9 cellular contexts compared by ENCODE assay signal in genomic region chr7:64045301-64046040, GRCh38. TPM values are rescaled to one million over a fixed set of nuclear protein-coding genes. Genes with fewer than 3 reads are reported as not detected.
DNase-seq lines count a peak whose midpoint lies in the region; ATAC-seq and TF ChIP-seq lines count a peak whose summit lies in the region.
"Had no signal": no experiment of that assay in that cellular context is flagged by ENCODE, and none has a peak within 500 bp of the region (broad histone marks: within the 10 kb centered on the region; RNA-seq: fewer than 3 reads in every experiment).

Gene ZNF727 (plus strand): TSS chr7:64045434. CDS start chr7:64045622, 188 bp downstream.

- H3K27ac Mint-ChIP-seq in activated naive CD8-positive, alpha-beta T cell treated with anti-CD3 and anti-CD28 coated beads, Interleukin-2, amount 10 ng/mL, durations not matched to agents 7 days and 5 days: peak within 1 kb of the TSS; percentile 58
- H3K27ac Mint-ChIP-seq in stimulated activated naive CD8-positive, alpha-beta T cell treated with anti-CD3 and anti-CD28 coated beads, Interleukin-15, amount 100 ng/mL, for 72 hours: peak within 1 kb of the TSS in 1 of 2 donors; percentile 95

- H4K91ac ChIP-seq in neuronal stem cell (ENCODE audit: low read depth, low read length, poor library complexity): no peak within 1 kb of the TSS

- H2AK5ac ChIP-seq in neuronal stem cell (ENCODE audit: low read depth, low read length): no peak within 1 kb of the TSS

- H3K27ac ChIP-seq in lower lobe of right lung (peak within 1 kb of the TSS; percentile 83), neuronal stem cell (replicated peaks; ENCODE audit: low read length) (no peak within 1 kb of the TSS)
- H3K27ac ChIP-seq: A549 had no signal

- H3K9me3 Mint-ChIP-seq in activated naive CD8-positive, alpha-beta T cell treated with anti-CD3 and anti-CD28 coated beads, Interleukin-2, amount 10 ng/mL, durations not matched to agents 7 days and 5 days: peaks cover 18% of the 10 kb centered on the region
- H3K9me3 Mint-ChIP-seq in stimulated activated naive CD8-positive, alpha-beta T cell treated with anti-CD3 and anti-CD28 coated beads, Interleukin-15, amount 100 ng/mL, for 72 hours: peaks cover 22 to 50% of the 10 kb centered on the region in 2 donors

- WGBS in neuronal stem cell (ENCODE audit: extremely low coverage in 2 of 2, insufficient read length in 2 of 2, insufficient replicate concordance in 1 of 2), 2 donors: no CpG with 5 or more reads among the region's 33 CpGs

- no peaks in the 10 kb centered on the region for H3K36me3 ChIP-seq in lower lobe of right lung
- no peaks in the 10 kb centered on the region for H3K36me3 ChIP-seq in neuronal stem cell (replicated peaks in 1 of 2; ENCODE audit: control insufficient read depth in 2 of 2, insufficient read depth in 2 of 2, low read length in 2 of 2)

- H3K27me3 ChIP-seq in lower lobe of right lung (ENCODE audit: low read depth) (no peaks in the 10 kb centered on the region), neuronal stem cell (ENCODE audit: control insufficient read depth in 3 of 3, insufficient read depth in 3 of 3, low read depth in 1 of 3, low read length in 3 of 3) (no peaks in the 10 kb centered on the region)

- no peak within 1 kb of the TSS for H3K9ac ChIP-seq in neuronal stem cell (ENCODE audit: low read depth, low read length, poor library complexity)

- no peaks in the 10 kb centered on the region for H3K79me1 ChIP-seq in neuronal stem cell (ENCODE audit: low read depth, low read length)

- peak within 1 kb of the TSS; percentile 63 for H3K4me3 Mint-ChIP-seq in activated naive CD8-positive, alpha-beta T cell treated with anti-CD3 and anti-CD28 coated beads, Interleukin-2, amount 10 ng/mL, durations not matched to agents 7 days and 5 days
- peak within 1 kb of the TSS; percentile 82 to 83 for H3K4me3 Mint-ChIP-seq in stimulated activated naive CD8-positive, alpha-beta T cell treated with anti-CD3 and anti-CD28 coated beads, Interleukin-15, amount 100 ng/mL, for 72 hours

- no peak within 1 kb of the TSS for H3K23ac ChIP-seq in neuronal stem cell (ENCODE audit: low read depth, low read length, poor library complexity)

- no peak within 1 kb of the TSS for H2BK5ac ChIP-seq in neuronal stem cell (ENCODE audit: low read length)

- no peak within 1 kb of the TSS for H3K18ac ChIP-seq in neuronal stem cell (ENCODE audit: low read length)

- H3K4me3 ChIP-seq in lower lobe of right lung (peak within 1 kb of the TSS; percentile 66), neuronal stem cell (ENCODE audit: low read length in 2 of 2) (peak within 1 kb of the TSS in 1 of 2 donors; percentile 35)
- H3K4me3 ChIP-seq: A549 had no signal

- peaks cover 2% of the 10 kb centered on the region for H3K36me3 Mint-ChIP-seq in activated naive CD8-positive, alpha-beta T cell treated with anti-CD3 and anti-CD28 coated beads, Interleukin-2, amount 10 ng/mL, durations not matched to agents 7 days and 5 days

- no peak within 1 kb of the TSS for H2AFZ ChIP-seq in neuronal stem cell (ENCODE audit: low read length)

- H3K14ac ChIP-seq in neuronal stem cell (ENCODE audit: low read length): no peak within 1 kb of the TSS

- POLR2A ChIA-PET in activated naive CD8-positive, alpha-beta T cell treated with anti-CD3 and anti-CD28 coated beads, Interleukin-2, amount 10 ng/mL, durations not matched to agents 7 days and 5 days (lab: Charles Lee): interaction anchor here (0.6 kb wide), 1 partner anchor 204 kb away, joined by 4 read pairs; no protein-coding TSS in a partner anchor

- ATAC-seq in activated naive CD8-positive, alpha-beta T cell treated with anti-CD3 and anti-CD28 coated beads, Interleukin-2, amount 10 ng/mL, durations not matched to agents 7 days and 5 days (ENCODE audit: low read depth): peak; percentile 39
- peak; percentile 93 to 99 for ATAC-seq in lower lobe of right lung
- peak; percentile 95 for ATAC-seq in stimulated activated naive CD8-positive, alpha-beta T cell treated with anti-CD3 and anti-CD28 coated beads, Interleukin-15, amount 100 ng/mL, for 72 hours
- ATAC-seq in HG02678 (IDR thresholded peaks at IDR 0.05; ENCODE audit: unreplicated experiment): no peak
- ATAC-seq: A549 had no signal

- no peak within 1 kb of the TSS for H2BK15ac ChIP-seq in neuronal stem cell (ENCODE audit: low read length)

- intact Hi-C loops in lower lobe of right lung (cut with DNase I): no loop called here

- no peak within 1 kb of the TSS for H4K8ac ChIP-seq in neuronal stem cell (ENCODE audit: low read depth, low read length)

- no peak for TF ChIP-seq CTCF in lower lobe of right lung (IDR thresholded peaks at IDR 0.05)

- peak; percentile 32 for DNase-seq in DMS53 (lab: John Stamatoyannopoulos, UW)
- DNase-seq in DMS53 treated with DMSO at 0.1 percent for 48 hours (lab: John Stamatoyannopoulos, UW; ENCODE audit: unreplicated experiment): no peak
- no peak for DNase-seq in activated naive CD8-positive, alpha-beta T cell treated with anti-CD3 and anti-CD28 coated beads, Interleukin-2, amount 10 ng/mL, durations not matched to agents 7 days and 5 days
- DNase-seq in lower lobe of right lung: peak; percentile 68
- DNase-seq in stimulated activated naive CD8-positive, alpha-beta T cell treated with anti-CD3 and anti-CD28 coated beads, Interleukin-15, amount 100 ng/mL, for 72 hours: peak; percentile 20 to 63
- DNase-seq in HUDEP-2 (lab: John Stamatoyannopoulos, UW; ENCODE audit: unreplicated experiment in 76 of 76): no peak
- no peak for DNase-seq in neuronal stem cell (ENCODE audit: low spot score)

- H3K4me1 ChIP-seq in lower lobe of right lung (peaks cover 5% of the 10 kb centered on the region), neuronal stem cell (ENCODE audit: control insufficient read depth in 2 of 2, insufficient read depth in 1 of 2, low read depth in 1 of 2, low read length in 2 of 2) (no peaks in the 10 kb centered on the region)
- H3K4me1 ChIP-seq: A549 had no signal

- H3K4me2 ChIP-seq in neuronal stem cell (ENCODE audit: insufficient read depth, low read length, poor library complexity, severe bottlenecking): no peak within 1 kb of the TSS
- H3K4me2 ChIP-seq: A549 had no signal

- H3K9me3 ChIP-seq in lower lobe of right lung: peaks cover 4% of the 10 kb centered on the region
- H3K9me3 ChIP-seq in neuronal stem cell (replicated peaks in 1 of 2; ENCODE audit: control insufficient read depth in 2 of 2, insufficient read depth in 1 of 2, low read depth in 1 of 2, low read length in 2 of 2): peaks cover 0 to 24% of the 10 kb centered on the region in 2 donors

- no peaks in the 10 kb centered on the region for H3K27me3 Mint-ChIP-seq in activated naive CD8-positive, alpha-beta T cell treated with anti-CD3 and anti-CD28 coated beads, Interleukin-2, amount 10 ng/mL, durations not matched to agents 7 days and 5 days
- peaks cover 22% of the 10 kb centered on the region for H3K27me3 Mint-ChIP-seq in stimulated activated naive CD8-positive, alpha-beta T cell treated with anti-CD3 and anti-CD28 coated beads, Interleukin-15, amount 100 ng/mL, for 72 hours

- no peak within 1 kb of the TSS for H2BK12ac ChIP-seq in neuronal stem cell (ENCODE audit: low read length)

- H3K4ac ChIP-seq in neuronal stem cell (ENCODE audit: low read length): no peak within 1 kb of the TSS

- H3K4me1 Mint-ChIP-seq in activated naive CD8-positive, alpha-beta T cell treated with anti-CD3 and anti-CD28 coated beads, Interleukin-2, amount 10 ng/mL, durations not matched to agents 7 days and 5 days: no peaks in the 10 kb centered on the region
- H3K4me1 Mint-ChIP-seq in stimulated activated naive CD8-positive, alpha-beta T cell treated with anti-CD3 and anti-CD28 coated beads, Interleukin-15, amount 100 ng/mL, for 72 hours: peaks cover 4% of the 10 kb centered on the region

- H2BK120ac ChIP-seq in neuronal stem cell (ENCODE audit: low read depth, low read length): no peak within 1 kb of the TSS

RNA-seq across cellular contexts. Expression of gene ZNF727, which starts in this region (rescaled TPM):
- total RNA-seq in activated naive CD8-positive, alpha-beta T cell treated with anti-CD3 and anti-CD28 coated beads, Interleukin-2, amount 10 ng/mL, durations not matched to agents 7 days and 5 days: under 1 TPM; 0.17 to 0.22 TPM
- 5.4 TPM for total RNA-seq in lower lobe of right lung
- polyA plus RNA-seq in neuronal stem cell (2013, experiment 1 of 2): not detected
- polyA plus RNA-seq in neuronal stem cell (2013, experiment 2 of 2): not detected
- polyA plus RNA-seq: A549 had no signal

Comparison
In these comparisons a context has a peak if more than half of its experiments do, and no peak if none do; other contexts are left out.
1. DNase-seq: peak in DMS53 (single experiment), lower lobe of right lung (single experiment) and stimulated activated naive CD8-positive, alpha-beta T cell treated with anti-CD3 and anti-CD28 coated beads, Interleukin-15, amount 100 ng/mL, for 72 hours (2 of 2); none in DMS53 treated with DMSO at 0.1 percent for 48 hours (single experiment), activated naive CD8-positive, alpha-beta T cell treated with anti-CD3 and anti-CD28 coated beads, Interleukin-2, amount 10 ng/mL, durations not matched to agents 7 days and 5 days (single experiment), HUDEP-2 (0 of 76) and neuronal stem cell (single experiment).
2. Peak in ATAC-seq in activated naive CD8-positive, alpha-beta T cell treated with anti-CD3 and anti-CD28 coated beads, Interleukin-2, amount 10 ng/mL, durations not matched to agents 7 days and 5 days; RNA of the gene not detected or under 1 TPM.